ENCODE assay signal across 22 cellular contexts in the genomic region with DNA sequence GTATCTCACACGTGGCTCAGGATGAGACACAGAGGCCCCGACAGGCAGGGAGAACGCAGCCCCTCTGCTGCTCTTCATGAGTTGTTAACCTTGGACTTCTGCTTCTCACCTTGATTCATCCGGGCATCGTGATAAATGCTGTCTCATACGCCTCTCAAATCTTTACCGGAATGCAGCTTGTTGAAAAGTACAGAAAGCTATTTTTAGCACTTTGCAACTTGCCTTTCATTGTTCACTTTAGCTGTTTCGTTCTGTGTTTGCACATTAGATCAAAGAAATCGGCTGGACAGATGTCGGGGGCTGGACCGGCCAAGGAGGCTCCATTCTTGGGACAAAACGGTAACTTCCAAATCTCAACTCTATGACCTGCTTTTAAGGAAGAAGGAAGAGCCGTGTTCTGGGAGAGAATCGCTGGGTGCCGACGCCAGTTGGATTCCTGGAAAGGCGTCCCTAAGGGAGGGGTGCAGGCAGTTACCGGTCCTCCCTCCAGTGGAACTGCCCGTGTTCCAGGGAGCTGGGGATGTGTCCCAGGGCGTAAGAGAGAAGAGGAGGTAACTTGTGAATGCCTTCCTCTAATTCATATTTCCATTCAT.
"Had no signal": no experiment of that assay in that cellular context is flagged by ENCODE, and none has a peak within 500 bp of the region (broad histone marks: within the 10 kb centered on the region; RNA-seq: fewer than 3 reads in every experiment).

No MANE protein-coding gene starts in this region.

- H3K27me3 ChIP-seq: brain microvascular endothelial cell, gastrocnemius medialis, neutrophil, pancreas, suprapubic skin, transverse colon, uterus had no signal

- H3K9me3 ChIP-seq: gastrocnemius medialis, neutrophil, pancreas, suprapubic skin, transverse colon, uterus had no signal

- H3K27ac ChIP-seq: brain microvascular endothelial cell, gastrocnemius medialis, neutrophil, pancreas, suprapubic skin, transverse colon, uterus had no signal

- H3K4me3 ChIP-seq: gastrocnemius medialis, pancreas, suprapubic skin, transverse colon, uterus had no signal

- ATAC-seq: gastrocnemius medialis; left colon; natural killer cell treated with Interleukin-12 subunit alpha and Interleukin-12 subunit beta and Interleukin-15 and Interleukin-18, amount 100 ng/mL, for 72 hours; pancreas; right cardiac atrium; stimulated activated naive CD8-positive, alpha-beta T cell treated with anti-CD3 and anti-CD28 coated beads, Interleukin-15, amount 100 ng/mL, for 72 hours had no signal

- H3K4me1 ChIP-seq: pancreas, transverse colon, uterus had no signal

- H3K36me3 ChIP-seq: neutrophil, pancreas, uterus had no signal

- DNase-seq: activated CD4-positive, alpha-beta memory T cell treated with anti-CD3 and anti-CD28 coated beads for 36 hours; activated CD4-positive, alpha-beta T cell treated with anti-CD3 and anti-CD28 coated beads for 48 hours; activated gamma-delta T cell; aorta; brain microvascular endothelial cell; central memory CD4-positive, alpha-beta T cell; dermis blood vessel endothelial cell; effector memory CD4-positive, alpha-beta T cell; gastrocnemius medialis; head of caudate nucleus; hypothalamus; left colon; pancreas; stimulated activated CD4-positive, alpha-beta T cell treated with anti-CD3 and anti-CD28 coated beads, Interleukin-12 subunit alpha, Interleukin-12 subunit beta, amount 100 ng/mL, for 4 hours; stimulated activated CD4-positive, alpha-beta T cell treated with anti-CD3 and anti-CD28 coated beads, Interleukin-4, amount 100 ng/mL, for 4 hours; stimulated activated naive CD8-positive, alpha-beta T cell treated with anti-CD3 and anti-CD28 coated beads, Interleukin-15, amount 100 ng/mL, for 72 hours; transverse colon; uterus had no signal
